Comparison of ENCODE assay signal across 27 cellular contexts in the genomic region with DNA sequence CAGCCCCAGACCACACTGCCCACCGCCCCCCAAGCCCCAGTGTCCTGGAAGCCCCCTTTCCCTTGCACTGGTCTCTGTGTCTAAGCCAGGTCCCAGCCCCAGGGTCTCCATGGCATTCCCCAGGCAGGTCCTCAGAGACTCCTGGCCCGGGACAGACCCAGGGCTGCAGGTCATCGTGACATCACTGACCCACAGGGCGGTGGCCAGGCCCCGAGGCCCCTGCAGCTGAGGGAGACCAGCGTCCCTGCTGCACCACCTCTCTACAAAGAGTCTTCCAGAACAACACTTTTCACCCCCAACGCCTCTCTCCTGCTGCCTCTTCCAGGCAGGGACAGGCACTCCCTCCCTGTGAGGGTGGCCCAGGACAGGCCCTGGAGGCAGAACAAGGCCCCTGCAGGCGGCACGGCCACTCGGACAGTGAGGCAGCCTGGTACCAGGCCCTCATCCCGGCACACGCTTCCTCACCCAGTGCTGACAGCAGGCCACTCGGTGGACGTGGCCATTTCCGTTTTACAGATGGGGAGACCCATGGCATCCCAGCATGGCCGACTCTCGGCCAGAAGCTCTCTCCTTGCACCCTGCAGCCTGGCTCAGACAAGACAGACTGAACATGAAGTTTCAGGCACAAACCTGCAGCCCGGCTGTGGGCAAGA.
"Had no signal": no experiment of that assay in that cellular context is flagged by ENCODE, and none has a peak within 500 bp of the region (broad histone marks: within the 10 kb centered on the region; RNA-seq: fewer than 3 reads in every experiment).

No MANE protein-coding gene starts in this region.

- ATAC-seq: activated CD8-positive, alpha-beta T cell treated with anti-CD3 and anti-CD28 coated beads for 36 hours; activated T-helper 17 cell treated with anti-CD3 and anti-CD28 coated beads, Interleukin-2, amount 50 U/mL, for 72 hours had no signal

- H3K36me3 ChIP-seq: SJCRH30 had no signal

- H3K27me3 ChIP-seq: MG63, SJCRH30 had no signal

- H3K9me3 ChIP-seq: MG63, SJCRH30 had no signal

- DNase-seq: activated CD4-positive, alpha-beta T cell treated with anti-CD3 and anti-CD28 coated beads, Interleukin-2, amount 10 ng/mL, durations not matched to agents 24 days and 14 days; activated CD4-positive, alpha-beta T cell treated with anti-CD3 and anti-CD28 coated beads, Interleukin-2, amount 50 U/mL, for 4 hours; activated CD8-positive, alpha-beta T cell treated with anti-CD3 and anti-CD28 coated beads for 36 hours; activated effector memory CD4-positive, alpha-beta T cell treated with anti-CD3 and anti-CD28 coated beads, Interleukin-2, amount 50 U/mL, for 16 hours; activated naive CD4-positive, alpha-beta T cell; activated naive CD4-positive, alpha-beta T cell treated with anti-CD3 and anti-CD28 coated beads, Interleukin-2, amount 50 U/mL, for 16 hours; activated naive CD8-positive, alpha-beta T cell treated with anti-CD3 and anti-CD28 coated beads for 36 hours; activated T-cell treated with anti-CD3 and anti-CD28 coated beads, Interleukin-2, amount 50 U/mL, for 1 hour; activated T-cell treated with anti-CD3 and anti-CD28 coated beads, Interleukin-2, amount 50 U/mL, for 72 hours; central memory CD4-positive, alpha-beta T cell; Kasumi-1; NCI-H1048; NCI-H146; NCI-H187; NCI-H2029 treated with DMSO at 0.1 percent for 48 hours; NCI-H2107; NCI-H2171; NCI-H510A; NCI-H526; NCI-H748 treated with DMSO at 0.1 percent for 48 hours; NK-92 treated with Interleukin-12 subunit alpha and Interleukin-12 subunit beta, amount 100 ng/mL, for 24 hours; SHP77; SJCRH30 had no signal

- H3K27ac ChIP-seq: RWPE1, SJCRH30, SK-N-MC had no signal

- H3K4me3 ChIP-seq: MG63, SJCRH30, SK-N-MC had no signal

- H3K4me1 ChIP-seq: SJCRH30 had no signal
